In the genomic region with DNA sequence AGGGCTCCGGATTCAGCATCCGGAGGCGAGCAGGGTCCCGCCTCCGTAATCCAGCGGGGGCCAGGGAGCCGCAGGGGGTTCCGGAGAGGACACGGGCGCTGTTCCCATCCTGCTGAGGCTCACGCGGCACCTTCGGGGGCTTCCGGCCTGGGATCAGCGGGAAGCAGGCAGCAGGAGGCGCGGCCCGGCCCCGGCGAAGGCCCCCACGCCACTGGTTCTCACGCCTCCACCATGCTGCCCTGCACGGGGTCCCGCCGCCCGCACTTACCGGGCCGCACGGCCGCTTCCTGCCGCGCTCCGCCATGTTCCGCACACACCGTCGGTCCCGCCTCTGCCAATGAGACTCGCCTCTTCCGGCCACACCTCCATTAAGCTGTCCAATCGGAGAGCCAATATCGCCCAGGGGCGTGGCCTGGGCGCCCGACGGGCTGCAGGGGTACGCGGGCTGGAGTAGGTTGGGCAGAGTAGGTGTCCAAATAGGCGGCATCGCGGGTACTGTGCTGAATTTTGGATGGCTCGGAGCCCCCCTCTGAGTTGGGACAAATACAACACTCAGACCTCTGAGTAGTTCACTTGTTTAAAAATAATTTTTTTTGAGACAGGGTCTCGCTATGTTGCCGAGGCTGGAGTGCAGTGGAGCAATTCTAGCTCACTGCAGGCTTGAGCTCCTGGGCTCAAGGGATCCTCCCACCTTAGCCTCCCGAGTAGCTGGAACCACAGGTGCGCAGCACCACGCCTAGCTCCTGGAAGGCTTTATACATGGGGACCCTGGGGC, we compare ENCODE assay signal across 8 cellular contexts. TPM values are rescaled to one million over a fixed set of nuclear protein-coding genes. Genes with fewer than 3 reads are reported as not detected.
DNase-seq lines count a peak whose midpoint lies in the region; ATAC-seq and TF ChIP-seq lines count a peak whose summit lies in the region.

Gene SPOUT1 (minus strand): TSS at position 318 of the 775 bp plus-strand sequence. CDS start 14 bp downstream, at position 304.

- no peaks in the 10 kb centered on the region for H3K9me3 Mint-ChIP-seq in activated T-cell treated with anti-CD3 and anti-CD28 coated beads, Interleukin-2, amount 50 U/mL, for 4 hours

- H3K27me3 ChIP-seq in esophagus (ENCODE audit: control insufficient read depth in 1 of 2, insufficient read depth in 2 of 2, low read length in 2 of 2) (no peaks in the 10 kb centered on the region), muscle layer of colon (ENCODE audit: control insufficient read depth in 1 of 2, insufficient read depth in 2 of 2, low read length in 2 of 2) (no peaks in the 10 kb centered on the region)

- peak within 1 kb of the TSS; percentile 75 for H3K4me3 ChIP-seq in Jurkat, Clone E6-1 (ENCODE audit: low read length)
- H3K4me3 ChIP-seq in esophagus (ENCODE audit: low read depth in 1 of 2, low read length in 2 of 2): peak within 1 kb of the TSS; percentile 72 to 95
- H3K4me3 ChIP-seq in muscle layer of colon (ENCODE audit: low read depth in 1 of 2, low read length in 2 of 2): peak within 1 kb of the TSS; percentile 59 to 96

- H3K9ac ChIP-seq in muscle layer of colon (ENCODE audit: low read length): peak within 1 kb of the TSS; percentile 57

- H3K9me3 ChIP-seq in esophagus (ENCODE audit: control insufficient read depth in 2 of 2, insufficient read depth in 1 of 2, low read depth in 1 of 2, low read length in 1 of 2): no peaks in the 10 kb centered on the region
- no peaks in the 10 kb centered on the region for H3K9me3 ChIP-seq in muscle layer of colon (ENCODE audit: low read length)

- DNase-seq in DMS153 (lab: John Stamatoyannopoulos, UW): peak; percentile 85
- peak; percentile 90 for DNase-seq in Jurkat, Clone E6-1 (ENCODE audit: low read depth, low spot score)
- DNase-seq in activated T-cell treated with anti-CD3 and anti-CD28 coated beads, Interleukin-2, amount 50 U/mL, for 4 hours: peak; percentile 90
- DNase-seq in stimulated activated CD8-positive, alpha-beta memory T cell treated with anti-CD3 and anti-CD28 coated beads, Interleukin-7, amount 100 ng/mL, for 24 hours (ENCODE audit: low read depth): peak; percentile 87

- H3K27me3 Mint-ChIP-seq in activated T-cell treated with anti-CD3 and anti-CD28 coated beads, Interleukin-2, amount 50 U/mL, for 4 hours (ENCODE audit: low read depth): no peaks in the 10 kb centered on the region

- peak within 1 kb of the TSS; percentile 68 to 80 for H3K27ac ChIP-seq in esophagus (ENCODE audit: low read depth in 2 of 2, low read length in 1 of 2)
- H3K27ac ChIP-seq in muscle layer of colon (ENCODE audit: low read depth, low read length): peak within 1 kb of the TSS; percentile 41

- peak within 1 kb of the TSS; percentile 95 for H3K4me3 Mint-ChIP-seq in activated T-cell treated with anti-CD3 and anti-CD28 coated beads, Interleukin-2, amount 50 U/mL, for 4 hours

- H3K4me1 ChIP-seq in esophagus (ENCODE audit: control insufficient read depth in 2 of 2, insufficient read depth in 2 of 2, low read length in 1 of 2): peaks cover 2 to 4% of the 10 kb centered on the region in 2 donors
- H3K4me1 ChIP-seq in muscle layer of colon (ENCODE audit: insufficient read depth, low read length): peaks cover 12% of the 10 kb centered on the region

- ATAC-seq in GM21619 (IDR thresholded peaks at IDR 0.05; ENCODE audit: unreplicated experiment): peak; percentile 98
- ATAC-seq in activated T-cell treated with anti-CD3 and anti-CD28 coated beads, Interleukin-2, amount 50 U/mL, for 4 hours: peak; percentile 98

- peaks cover 23% of the 10 kb centered on the region for H3K4me1 Mint-ChIP-seq in activated T-cell treated with anti-CD3 and anti-CD28 coated beads, Interleukin-2, amount 50 U/mL, for 4 hours (ENCODE audit: low read depth)

- H3K36me3 ChIP-seq in esophagus (ENCODE audit: control insufficient read depth in 2 of 2, insufficient read depth in 2 of 2, low read length in 1 of 2) (peaks cover 8 to 18% of the 10 kb centered on the region in 2 donors), muscle layer of colon (ENCODE audit: insufficient read depth, low read length) (peaks cover 19% of the 10 kb centered on the region)

- H3K36me3 Mint-ChIP-seq in activated T-cell treated with anti-CD3 and anti-CD28 coated beads, Interleukin-2, amount 50 U/mL, for 4 hours (ENCODE audit: insufficient read depth): peaks cover 23% of the 10 kb centered on the region

- 1% methylated on average over 53 to 56 of the region's 56 CpGs for WGBS in esophagus, 2 donors

TF ChIP-seq in PFSK-1, 5 proteins besides CTCF, POLR2A, EP300 and RAD21:
- peak; percentile 34; the same call in 1 of the 2 replicates for TF ChIP-seq SIN3A (IDR thresholded peaks at IDR 0.05; ENCODE audit: borderline replicate concordance, insufficient read depth, low read length)
- 0 out of 2 replicates have a peak, but pooled peaks have one; percentile 45 for TF ChIP-seq TAF1 (IDR thresholded peaks at IDR 0.05; ENCODE audit: borderline replicate concordance, insufficient read depth, low read length)
- peak; percentile 54 for TF ChIP-seq FOXP2 (optimal IDR thresholded peaks at IDR 0.05; ENCODE audit: borderline replicate concordance, extremely low read depth, extremely low read length, insufficient read depth)
- TF ChIP-seq POLR2AphosphoS5 (IDR thresholded peaks at IDR 0.05; ENCODE audit: low read depth, low read length): peak; percentile 81
- TF ChIP-seq, protein P1, sequence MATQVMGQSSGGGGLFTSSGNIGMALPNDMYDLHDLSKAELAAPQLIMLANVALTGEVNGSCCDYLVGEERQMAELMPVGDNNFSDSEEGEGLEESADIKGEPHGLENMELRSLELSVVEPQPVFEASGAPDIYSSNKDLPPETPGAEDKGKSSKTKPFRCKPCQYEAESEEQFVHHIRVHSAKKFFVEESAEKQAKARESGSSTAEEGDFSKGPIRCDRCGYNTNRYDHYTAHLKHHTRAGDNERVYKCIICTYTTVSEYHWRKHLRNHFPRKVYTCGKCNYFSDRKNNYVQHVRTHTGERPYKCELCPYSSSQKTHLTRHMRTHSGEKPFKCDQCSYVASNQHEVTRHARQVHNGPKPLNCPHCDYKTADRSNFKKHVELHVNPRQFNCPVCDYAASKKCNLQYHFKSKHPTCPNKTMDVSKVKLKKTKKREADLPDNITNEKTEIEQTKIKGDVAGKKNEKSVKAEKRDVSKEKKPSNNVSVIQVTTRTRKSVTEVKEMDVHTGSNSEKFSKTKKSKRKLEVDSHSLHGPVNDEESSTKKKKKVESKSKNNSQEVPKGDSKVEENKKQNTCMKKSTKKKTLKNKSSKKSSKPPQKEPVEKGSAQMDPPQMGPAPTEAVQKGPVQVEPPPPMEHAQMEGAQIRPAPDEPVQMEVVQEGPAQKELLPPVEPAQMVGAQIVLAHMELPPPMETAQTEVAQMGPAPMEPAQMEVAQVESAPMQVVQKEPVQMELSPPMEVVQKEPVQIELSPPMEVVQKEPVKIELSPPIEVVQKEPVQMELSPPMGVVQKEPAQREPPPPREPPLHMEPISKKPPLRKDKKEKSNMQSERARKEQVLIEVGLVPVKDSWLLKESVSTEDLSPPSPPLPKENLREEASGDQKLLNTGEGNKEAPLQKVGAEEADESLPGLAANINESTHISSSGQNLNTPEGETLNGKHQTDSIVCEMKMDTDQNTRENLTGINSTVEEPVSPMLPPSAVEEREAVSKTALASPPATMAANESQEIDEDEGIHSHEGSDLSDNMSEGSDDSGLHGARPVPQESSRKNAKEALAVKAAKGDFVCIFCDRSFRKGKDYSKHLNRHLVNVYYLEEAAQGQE (IDR thresholded peaks at IDR 0.05; ENCODE audit: insufficient read depth in 1 of 2, low read depth in 2 of 2, low read length in 2 of 2): no peak

RNA-seq across cellular contexts. Expression of gene SPOUT1, which starts in this region (rescaled TPM):
- polyA plus RNA-seq in Jurkat, Clone E6-1 (2012; ENCODE audit: insufficient read depth, insufficient read length): 98.0 TPM
- polyA plus RNA-seq in PFSK-1 (2012; ENCODE audit: insufficient read length, low read depth): 89.9 TPM
- 100 to 1,000 TPM; 228 to 233 (median 233) TPM for total RNA-seq in activated T-cell treated with anti-CD3 and anti-CD28 coated beads, Interleukin-2, amount 50 U/mL, for 4 hours
- 10 to 100 TPM; 23.6 to 26.6 TPM for polyA plus RNA-seq in esophagus

Comparison
In these comparisons a context has a peak if more than half of its experiments do, and no peak if none do; other contexts are left out.
1. Peak in every context shown above with its lines: DNase-seq, ATAC-seq, H3K4me3 ChIP-seq and H3K27ac ChIP-seq.